In genomic region chr6:136757150-136757549, GRCh38 we compare ENCODE assay signal across 1 cellular context.
TF ChIP-seq lines count a peak whose summit lies in the region.

No MANE protein-coding gene starts in this region.

TF ChIP-seq in K562, 482 proteins besides CTCF, POLR2A, EP300 and RAD21 (continued from another document):
- TF ChIP-seq PBX2 (CRISPR knock-in tag; IDR thresholded peaks at IDR 0.05; ENCODE audit: low read depth) (no peak), PBX2 (tag; conservative IDR thresholded peaks at IDR 0.05; ENCODE audit: low read depth) (peak; percentile 72), PKNOX1 (IDR thresholded peaks at IDR 0.05) (peak; percentile 24; the same call in 1 of the 2 replicates), HOMEZ (CRISPR knock-in tag; IDR thresholded peaks at IDR 0.05) (0 out of 2 replicates have a peak, but pooled peaks have one; percentile 18)
